In genomic region chr5:173570321-173571090, GRCh38 we compare ENCODE assay signal across 27 cellular contexts.
"Had no signal": no experiment of that assay in that cellular context is flagged by ENCODE, and none has a peak within 500 bp of the region (broad histone marks: within the 10 kb centered on the region; RNA-seq: fewer than 3 reads in every experiment).

No MANE protein-coding gene starts in this region.

- H3K9me3 Mint-ChIP-seq: stimulated activated effector memory CD8-positive, alpha-beta T cell treated with anti-CD3 and anti-CD28 coated beads, Interleukin-12 subunit alpha, Interleukin-12 subunit beta, amount 100 ng/mL, for 72 hours; stimulated activated naive CD8-positive, alpha-beta T cell treated with anti-CD3 and anti-CD28 coated beads, Interleukin-15, Interleukin-2, amounts not matched to agents 100 ng/mL and 50 ng/mL, for 24 hours had no signal

- DNase-seq: hippocampal formation; kidney; left colon; left lung; lower lobe of right lung; mammary epithelial cell; mesendoderm; naive B cell; natural killer cell; nucleus accumbens; pancreas; retina; right cardiac atrium; small intestine; spleen; stimulated activated CD4-positive, alpha-beta T cell treated with anti-CD3 and anti-CD28 coated beads, Interleukin-4, amount 100 ng/mL, for 24 hours; stimulated activated naive CD4-positive, alpha-beta T cell; tibial artery; trophoblast cell; upper lobe of right lung had no signal

- H3K27ac ChIP-seq: left lung, lower lobe of right lung, pancreas, prostate gland, spleen, suprapubic skin, thoracic aorta, tibial artery, upper lobe of right lung had no signal

- H3K9me3 ChIP-seq: pancreas, prostate gland, suprapubic skin, thoracic aorta, upper lobe of right lung had no signal

- H3K36me3 ChIP-seq: left lung, lower lobe of right lung, pancreas, prostate gland, spleen, suprapubic skin, thoracic aorta, tibial artery, upper lobe of right lung had no signal

- H3K27ac Mint-ChIP-seq: mesothelial cell of epicardium; natural killer cell; stimulated activated effector memory CD8-positive, alpha-beta T cell treated with anti-CD3 and anti-CD28 coated beads, Interleukin-12 subunit alpha, Interleukin-12 subunit beta, amount 100 ng/mL, for 72 hours; stimulated activated naive CD8-positive, alpha-beta T cell treated with anti-CD3 and anti-CD28 coated beads, Interleukin-15, Interleukin-2, amounts not matched to agents 100 ng/mL and 50 ng/mL, for 24 hours had no signal

- ATAC-seq: left colon; left lung; lower lobe of right lung; natural killer cell; pancreas; right cardiac atrium; sciatic nerve; stimulated activated effector memory CD8-positive, alpha-beta T cell treated with anti-CD3 and anti-CD28 coated beads, Interleukin-12 subunit alpha, Interleukin-12 subunit beta, amount 100 ng/mL, for 72 hours; upper lobe of right lung had no signal

- H3K27me3 ChIP-seq: pancreas, tibial artery, upper lobe of right lung had no signal

- H3K4me1 ChIP-seq: left lung, prostate gland, upper lobe of right lung had no signal

- H3K36me3 Mint-ChIP-seq: mesothelial cell of epicardium; natural killer cell; stimulated activated effector memory CD8-positive, alpha-beta T cell treated with anti-CD3 and anti-CD28 coated beads, Interleukin-12 subunit alpha, Interleukin-12 subunit beta, amount 100 ng/mL, for 72 hours had no signal

- H3K4me3 ChIP-seq: left lung, lower lobe of right lung, pancreas, prostate gland, spleen, suprapubic skin, thoracic aorta, tibial artery, upper lobe of right lung had no signal

- H3K4me3 Mint-ChIP-seq: mesothelial cell of epicardium; naive B cell; natural killer cell; stimulated activated effector memory CD8-positive, alpha-beta T cell treated with anti-CD3 and anti-CD28 coated beads, Interleukin-12 subunit alpha, Interleukin-12 subunit beta, amount 100 ng/mL, for 72 hours; stimulated activated naive CD8-positive, alpha-beta T cell treated with anti-CD3 and anti-CD28 coated beads, Interleukin-15, Interleukin-2, amounts not matched to agents 100 ng/mL and 50 ng/mL, for 24 hours had no signal
